Comparison of ENCODE assay signal across 22 cellular contexts in genomic region chr12:108995370-108995992, GRCh38. TPM values are rescaled to one million over a fixed set of nuclear protein-coding genes. Genes with fewer than 3 reads are reported as not detected.
DNase-seq lines count a peak whose midpoint lies in the region; ATAC-seq and TF ChIP-seq lines count a peak whose summit lies in the region.
"Had no signal": no experiment of that assay in that cellular context is flagged by ENCODE, and none has a peak within 500 bp of the region (broad histone marks: within the 10 kb centered on the region; RNA-seq: fewer than 3 reads in every experiment).

No MANE protein-coding gene starts in this region.

- ATAC-seq in aorta (ENCODE audit: low FRiP score) = no peak
- ATAC-seq in GM19467 (IDR thresholded peaks at IDR 0.05; ENCODE audit: unreplicated experiment) = no peak

- no peak for TF ChIP-seq CTCF in neural crest cell (conservative IDR thresholded peaks at IDR 0.05)

- intact Hi-C loops in aorta (cut with DNase I) = no loop called here

- H3K27ac Mint-ChIP-seq in neural crest cell (ENCODE audit: unreplicated experiment) = no peak overlapping the region

- H3K4me1 ChIP-seq in aorta (ENCODE audit: control insufficient read depth in 1 of 2, insufficient read depth in 2 of 2, low read length in 2 of 2) = no peaks in the 10 kb centered on the region
- H3K4me1 ChIP-seq: BLaER1 treated with 17β-estradiol and CSF1 and Interleukin-3, amounts not matched to agents 10 nM and 100 nM; Peyer's patch; SJCRH30 had no signal

- H3K36me3 Mint-ChIP-seq in neural crest cell (ENCODE audit: low read depth) = peaks cover 4% of the 10 kb centered on the region

- no peaks in the 10 kb centered on the region for H3K27me3 Mint-ChIP-seq in neural crest cell (ENCODE audit: low read depth)

- no peak overlapping the region for H3K4me3 ChIP-seq in aorta (ENCODE audit: low read length in 2 of 2)
- H3K4me3 ChIP-seq: BLaER1 treated with 17β-estradiol and CSF1 and Interleukin-3, amounts not matched to agents 10 nM and 100 nM; Peyer's patch; SJCRH30 had no signal

- peak overlapping the region; percentile 20 for H3K4me3 Mint-ChIP-seq in neural crest cell

- H3K27ac ChIP-seq in aorta (ENCODE audit: low read depth in 1 of 2, low read length in 2 of 2) = no peak overlapping the region
- H3K27ac ChIP-seq: BLaER1 treated with 17β-estradiol and CSF1 and Interleukin-3, amounts not matched to agents 10 nM and 100 nM; HL-60; KMS-11; Peyer's patch; SJCRH30 had no signal

- WGBS in aorta, 2 donors = 89 to 91% methylated on average over 6 of the region's 6 CpGs

- H3K4me1 Mint-ChIP-seq in neural crest cell = peaks cover 8% of the 10 kb centered on the region

- H3K36me3 ChIP-seq in aorta (ENCODE audit: control insufficient read depth in 1 of 2, insufficient read depth in 2 of 2, low read length in 1 of 2) = no peaks in the 10 kb centered on the region
- H3K36me3 ChIP-seq: BLaER1 treated with 17β-estradiol and CSF1 and Interleukin-3, amounts not matched to agents 10 nM and 100 nM; Peyer's patch; SJCRH30 had no signal

- no peaks in the 10 kb centered on the region for H3K27me3 ChIP-seq in aorta (ENCODE audit: control insufficient read depth in 1 of 2, insufficient read depth in 2 of 2, low read length in 1 of 2)
- H3K27me3 ChIP-seq: BLaER1 treated with 17β-estradiol and CSF1 and Interleukin-3, amounts not matched to agents 10 nM and 100 nM; Peyer's patch; SJCRH30 had no signal

- peaks cover 4% of the 10 kb centered on the region for H3K9me3 Mint-ChIP-seq in neural crest cell

- peak in 2 of 3 experiments; percentile 58 to 87 for DNase-seq in NCI-H1417 (lab: John Stamatoyannopoulos, UW)
- DNase-seq in NCI-H1417 treated with DMSO at 0.1 percent for 48 hours (lab: John Stamatoyannopoulos, UW) = no peak
- peak; percentile 84 for DNase-seq in NCI-H187 treated with DMSO at 0.1 percent for 48 hours (lab: John Stamatoyannopoulos, UW)
- DNase-seq in NCI-H510A treated with DMSO at 0.1 percent for 48 hours (lab: John Stamatoyannopoulos, UW) = peak; percentile 49
- no peak for DNase-seq in neural crest cell (ENCODE audit: low read depth, low spot score)
- no peak for DNase-seq in aorta
- DNase-seq in NCI-H2196 (lab: John Stamatoyannopoulos, UW; ENCODE audit: unreplicated experiment) = no peak
- DNase-seq: 8988T; CD4-positive, alpha-beta memory T cell; EL; NCI-H1930; NCI-H2171; NCI-H446 treated with DMSO at 0.1 percent for 48 hours; NCI-H82; Peyer's patch; SJCRH30; T-helper 1 cell had no signal

- no peaks in the 10 kb centered on the region for H3K9me3 ChIP-seq in aorta (ENCODE audit: control insufficient read depth, low read length)
- H3K9me3 ChIP-seq: BLaER1 treated with 17β-estradiol and CSF1 and Interleukin-3, amounts not matched to agents 10 nM and 100 nM; Peyer's patch; SJCRH30 had no signal

RNA-seq across cellular contexts. Expression of gene SVOP, which starts 25.4 kb away (rescaled TPM):
- total RNA-seq in neural crest cell (1.9 and 2.2 TPM in 2 replicates), aorta (not detected)
- polyA plus RNA-seq in aorta = not detected
- total RNA-seq: CD4-positive, alpha-beta memory T cell; OCI-LY7; SJCRH30 had no signal
- polyA plus RNA-seq: CD4-positive, alpha-beta memory T cell had no signal

RNA-seq across cellular contexts. Expression of gene USP30, which starts 56.9 kb away (rescaled TPM):
- total RNA-seq in neural crest cell (15.4 and 20.9 TPM in 2 replicates), aorta (10 to 100 TPM in 1 of 2 donors, 1 to 10 TPM in 1; 7.3 to 14.8 TPM)
- 1 to 10 TPM; 4.1 to 6.6 TPM for polyA plus RNA-seq in aorta

Comparison
In these comparisons a context has a peak if more than half of its experiments do, and no peak if none do; other contexts are left out.
1. DNase-seq: peak in NCI-H1417 (2 of 3), NCI-H187 treated with DMSO at 0.1 percent for 48 hours (single experiment) and NCI-H510A treated with DMSO at 0.1 percent for 48 hours (single experiment); none in NCI-H1417 treated with DMSO at 0.1 percent for 48 hours (single experiment), neural crest cell (single experiment), aorta (0 of 2) and NCI-H2196 (single experiment).